In genomic region chr14:45658226-45658916, GRCh38 we compare ENCODE assay signal across 29 cellular contexts.
A peak's percentile ranks its signal among the peaks of the same experiment; 100 is the strongest.
DNase-seq lines count a peak whose midpoint lies in the region; ATAC-seq, FAIRE-seq and TF ChIP-seq lines count a peak whose summit lies in the region.
"Had no signal": no experiment of that assay in that cellular context is flagged by ENCODE, and none has a peak within 500 bp of the region (broad histone marks: within the 10 kb centered on the region; RNA-seq: fewer than 3 reads in every experiment).

No MANE protein-coding gene starts in this region.

- H4K91ac ChIP-seq in trophoblast cell (ENCODE audit: low read depth, low read length) = no peak overlapping the region

- TF ChIP-seq CTCF in mucosa of descending colon (IDR thresholded peaks at IDR 0.05) = no peak

- H3K4ac ChIP-seq in trophoblast cell (ENCODE audit: low read depth, low read length) = no peak overlapping the region

- H2BK5ac ChIP-seq in trophoblast cell (ENCODE audit: low read depth, low read length, poor library complexity) = no peak overlapping the region

- no peak overlapping the region for H2AK5ac ChIP-seq in trophoblast cell (ENCODE audit: low read length)

- ATAC-seq in mucosa of descending colon = peak; percentile 93
- ATAC-seq: A549, Right ventricle myocardium inferior had no signal

- H3K9me3 ChIP-seq in mucosa of descending colon = no peaks in the 10 kb centered on the region
- H3K9me3 ChIP-seq in trophoblast cell (ENCODE audit: insufficient read depth, low read depth, low read length) = no peaks in the 10 kb centered on the region
- H3K9me3 ChIP-seq: SJSA1 had no signal

- H3K36me3 ChIP-seq in mucosa of descending colon (ENCODE audit: low read depth) (no peaks in the 10 kb centered on the region), trophoblast cell (ENCODE audit: control insufficient read depth in 1 of 2, insufficient read depth in 2 of 2, low read length in 2 of 2) (no peaks in the 10 kb centered on the region)
- H3K36me3 ChIP-seq: SJSA1 had no signal

- H3K79me1 ChIP-seq in trophoblast cell (ENCODE audit: low read length) = no peaks in the 10 kb centered on the region

- peak; percentile 56 for FAIRE-seq in urothelium cell line (lab: Jason Lieb, UNC)
- FAIRE-seq: A549, GM12891, GM19239 had no signal

- H3K14ac ChIP-seq in trophoblast cell (ENCODE audit: low read length) = no peak overlapping the region

- no peak overlapping the region for H3K4me3 ChIP-seq in mucosa of descending colon
- H3K4me3 ChIP-seq in trophoblast cell (ENCODE audit: low read depth, low read length) = no peak overlapping the region
- H3K4me3 ChIP-seq: A549, GM23248, PC-9, SJSA1 had no signal

- no peaks in the 10 kb centered on the region for H3K27me3 ChIP-seq in trophoblast cell (ENCODE audit: insufficient read depth, low read length)
- H3K27me3 ChIP-seq: SJSA1 had no signal

- H3K27ac ChIP-seq in trophoblast cell (ENCODE audit: low read depth, low read length) = no peak overlapping the region
- H3K27ac ChIP-seq: A549, GM23248, HL-60, KMS-11, PC-9, SJSA1 had no signal

- H3K23ac ChIP-seq in trophoblast cell (ENCODE audit: low read length) = no peak overlapping the region

- no peak overlapping the region for H4K8ac ChIP-seq in trophoblast cell (ENCODE audit: low read depth, low read length)

- H3K18ac ChIP-seq in trophoblast cell (ENCODE audit: low read length) = no peak overlapping the region

- no CpG with 5 or more reads among the region's 3 CpGs for WGBS in trophoblast cell (ENCODE audit: extremely low coverage, insufficient coverage, insufficient read length)

- H3K4me1 ChIP-seq in mucosa of descending colon (ENCODE audit: low read depth) = no peaks in the 10 kb centered on the region
- no peaks in the 10 kb centered on the region for H3K4me1 ChIP-seq in trophoblast cell (ENCODE audit: control insufficient read depth in 1 of 2, insufficient read depth in 2 of 2, low read length in 2 of 2)
- H3K4me1 ChIP-seq: A549, SJSA1 had no signal

- no peaks in the 10 kb centered on the region for H3K79me2 ChIP-seq in trophoblast cell (ENCODE audit: control insufficient read depth, insufficient read depth, low read length, poor library complexity)

- no peak overlapping the region for H3K9ac ChIP-seq in trophoblast cell (ENCODE audit: low read length)
- H3K9ac ChIP-seq: GM23248, KMS-11 had no signal

- H4K12ac ChIP-seq in trophoblast cell (ENCODE audit: low read depth, low read length) = no peak overlapping the region

- no peak overlapping the region for H3K4me2 ChIP-seq in trophoblast cell (ENCODE audit: low read length)
- H3K4me2 ChIP-seq: A549, KMS-11, PC-9 had no signal

- intact Hi-C loops in mucosa of descending colon (cut with DNase I, micrococcal nuclease) = no loop called here

- H2BK12ac ChIP-seq in trophoblast cell (ENCODE audit: low read length) = no peak overlapping the region

- no peak overlapping the region for H2BK120ac ChIP-seq in trophoblast cell (ENCODE audit: insufficient read depth, low read length, poor library complexity)

- DNase-seq in LHCN-M2 (ENCODE audit: low read depth) (peak; percentile 52), SW480 (ENCODE audit: low spot score) (peak; percentile 68), mucosa of descending colon (no peak), urothelium cell line (ENCODE audit: low spot score) (no peak), trophoblast cell (no peak), NCI-H1105 treated with DMSO at 0.1 percent for 48 hours (lab: John Stamatoyannopoulos, UW) (no peak), NCI-H1417 treated with DMSO at 0.1 percent for 48 hours (lab: John Stamatoyannopoulos, UW) (no peak)
- DNase-seq: C1 segment of cervical spinal cord; CD4-positive, alpha-beta memory T cell; COR-L47; DMS79; GF-D8; GM23248; H7; NCI-H1092 treated with DMSO at 0.1 percent for 48 hours; NCI-H146; NCI-H1930; NCI-H2107; NCI-H524; NCI-H748 treated with DMSO at 0.1 percent for 48 hours; NK-92 treated with Interleukin-12 subunit alpha and Interleukin-12 subunit beta, amount 100 ng/mL, for 24 hours; PC-9 had no signal

- no peak overlapping the region for H2AFZ ChIP-seq in trophoblast cell (ENCODE audit: insufficient read depth, low read length, poor library complexity)
- H2AFZ ChIP-seq: GM23248, PC-9 had no signal

Comparison
In these comparisons a context has a peak if more than half of its experiments do, and no peak if none do; other contexts are left out.
1. DNase-seq: peak in LHCN-M2 (single experiment) and SW480 (single experiment); none in mucosa of descending colon (0 of 3), urothelium cell line (single experiment), trophoblast cell (0 of 2), NCI-H1105 treated with DMSO at 0.1 percent for 48 hours (single experiment) and NCI-H1417 treated with DMSO at 0.1 percent for 48 hours (single experiment).